In genomic region chr17:21089933-21090888, GRCh38 we compare ENCODE assay signal across 17 cellular contexts. TPM values are rescaled to one million over a fixed set of nuclear protein-coding genes. Genes with fewer than 3 reads are reported as not detected.
DNase-seq lines count a peak whose midpoint lies in the region; ATAC-seq, FAIRE-seq and TF ChIP-seq lines count a peak whose summit lies in the region.
"Had no signal": no experiment of that assay in that cellular context is flagged by ENCODE, and none has a peak within 500 bp of the region (broad histone marks: within the 10 kb centered on the region; RNA-seq: fewer than 3 reads in every experiment).

No MANE protein-coding gene starts in this region.

- peaks cover 1% of the 10 kb centered on the region for H3K36me3 Mint-ChIP-seq in memory B cell
- H3K36me3 Mint-ChIP-seq in activated T-cell treated with anti-CD3 and anti-CD28 coated beads, Interleukin-2, amount 50 U/mL, for 4 hours (ENCODE audit: insufficient read depth), result no peaks in the 10 kb centered on the region

- no peak for DNase-seq in GM18507 (ENCODE audit: extremely low spot score, insufficient read length, low read depth)
- no peak for DNase-seq in memory B cell (ENCODE audit: low spot score in 2 of 2)
- no peak for DNase-seq in HT-29 (ENCODE audit: low spot score)
- DNase-seq in kidney glomerular epithelial cell (lab: John Stamatoyannopoulos, UW), result no peak
- DNase-seq in activated T-cell treated with anti-CD3 and anti-CD28 coated beads, Interleukin-2, amount 50 U/mL, for 4 hours, result no peak
- DNase-seq in tibial nerve (ENCODE audit: low spot score in 2 of 2), result no peak
- DNase-seq: activated CD8-positive, alpha-beta memory T cell treated with anti-CD3 and anti-CD28 coated beads for 24 hours; activated naive CD4-positive, alpha-beta T cell treated with anti-CD3 and anti-CD28 coated beads, Interleukin-2, amount 50 U/mL, for 16 hours; NCI-H2107; NK-92 treated with Interleukin-12 subunit alpha and Interleukin-12 subunit beta, amount 100 ng/mL, for 24 hours; SJCRH30; stimulated activated naive CD8-positive, alpha-beta T cell treated with anti-CD3 and anti-CD28 coated beads, Interleukin-15, amount 100 ng/mL, for 72 hours had no signal

- H3K9me3 Mint-ChIP-seq in memory B cell, result no peaks in the 10 kb centered on the region
- no peaks in the 10 kb centered on the region for H3K9me3 Mint-ChIP-seq in activated T-cell treated with anti-CD3 and anti-CD28 coated beads, Interleukin-2, amount 50 U/mL, for 4 hours
- H3K9me3 Mint-ChIP-seq: stimulated activated naive CD8-positive, alpha-beta T cell treated with anti-CD3 and anti-CD28 coated beads, Interleukin-15, amount 100 ng/mL, for 72 hours had no signal

- FAIRE-seq in GM18507 (lab: Jason Lieb, UNC), result peak; percentile 24
- FAIRE-seq: bronchial epithelial cell had no signal

- peaks cover 11% of the 10 kb centered on the region for H3K4me1 Mint-ChIP-seq in memory B cell
- H3K4me1 Mint-ChIP-seq in activated T-cell treated with anti-CD3 and anti-CD28 coated beads, Interleukin-2, amount 50 U/mL, for 4 hours (ENCODE audit: low read depth), result no peaks in the 10 kb centered on the region

- peak overlapping the region in 1 of 4 donors; percentile 16 for H3K27ac ChIP-seq in tibial nerve
- H3K27ac ChIP-seq: C4-2B, SJCRH30, vagina had no signal

- H3K36me3 ChIP-seq in tibial nerve, result no peaks in the 10 kb centered on the region
- H3K36me3 ChIP-seq: vagina had no signal

- peak overlapping the region; percentile 63 for H3K27ac Mint-ChIP-seq in memory B cell
- H3K27ac Mint-ChIP-seq: stimulated activated naive CD8-positive, alpha-beta T cell treated with anti-CD3 and anti-CD28 coated beads, Interleukin-15, amount 100 ng/mL, for 72 hours had no signal

- no peaks in the 10 kb centered on the region for H3K9me3 ChIP-seq in tibial nerve
- H3K9me3 ChIP-seq: SJCRH30, vagina had no signal

- WGBS in tibial nerve, 2 donors, result 80 to 82% methylated on average over 7 of the region's 7 CpGs

- no peak for TF ChIP-seq EP300 in tibial nerve (IDR thresholded peaks at IDR 0.05)

- H3K27me3 Mint-ChIP-seq in memory B cell, result no peaks in the 10 kb centered on the region
- peaks cover 5% of the 10 kb centered on the region for H3K27me3 Mint-ChIP-seq in activated T-cell treated with anti-CD3 and anti-CD28 coated beads, Interleukin-2, amount 50 U/mL, for 4 hours (ENCODE audit: low read depth)

- no peaks in the 10 kb centered on the region for H3K4me1 ChIP-seq in tibial nerve
- H3K4me1 ChIP-seq: SJCRH30, vagina had no signal

- ATAC-seq in GM21390 (IDR thresholded peaks at IDR 0.05; ENCODE audit: unreplicated experiment) (peak; percentile 77), HG03565 (IDR thresholded peaks at IDR 0.05; ENCODE audit: unreplicated experiment) (peak; percentile 41), memory B cell (ENCODE audit: low read depth) (peak; percentile 88)
- ATAC-seq in activated T-cell treated with anti-CD3 and anti-CD28 coated beads, Interleukin-2, amount 50 U/mL, for 4 hours, result no peak
- ATAC-seq: stimulated activated naive CD8-positive, alpha-beta T cell treated with anti-CD3 and anti-CD28 coated beads, Interleukin-15, amount 100 ng/mL, for 72 hours had no signal

- no peak overlapping the region for H3K4me3 ChIP-seq in tibial nerve
- H3K4me3 ChIP-seq: SJCRH30, vagina had no signal

- TF ChIP-seq CTCF in tibial nerve (IDR thresholded peaks at IDR 0.05), result no peak

- no peak for TF ChIP-seq POLR2A in tibial nerve (IDR thresholded peaks at IDR 0.05)

- peak overlapping the region; percentile 59 for H3K4me3 Mint-ChIP-seq in memory B cell
- no peak overlapping the region for H3K4me3 Mint-ChIP-seq in activated T-cell treated with anti-CD3 and anti-CD28 coated beads, Interleukin-2, amount 50 U/mL, for 4 hours
- H3K4me3 Mint-ChIP-seq: stimulated activated naive CD8-positive, alpha-beta T cell treated with anti-CD3 and anti-CD28 coated beads, Interleukin-15, amount 100 ng/mL, for 72 hours had no signal

- no peaks in the 10 kb centered on the region for H3K27me3 ChIP-seq in tibial nerve
- H3K27me3 ChIP-seq: SJCRH30, vagina had no signal

RNA-seq across cellular contexts. Expression of gene DHRS7B, which starts 36.6 kb away (rescaled TPM):
- total RNA-seq in HT-29 (2014; rRNA removed; shearing (Covaris generic)), result 24.5 and 26.9 TPM in 2 replicates
- 10 to 100 TPM; 13.3 to 17.1 (median 15.8) TPM for total RNA-seq in activated T-cell treated with anti-CD3 and anti-CD28 coated beads, Interleukin-2, amount 50 U/mL, for 4 hours
- 10 to 100 TPM; 24.3 to 35.1 (median 33.7) TPM for total RNA-seq in tibial nerve

RNA-seq across cellular contexts. Expression of gene USP22, which starts 47.4 kb away (rescaled TPM):
- total RNA-seq in HT-29 (2014; rRNA removed; shearing (Covaris generic)), result 94.3 and 110 TPM in 2 replicates
- 100 to 1,000 TPM; 112 to 125 (median 124) TPM for total RNA-seq in activated T-cell treated with anti-CD3 and anti-CD28 coated beads, Interleukin-2, amount 50 U/mL, for 4 hours
- total RNA-seq in tibial nerve, result 100 to 1,000 TPM; 109 to 169 (median 133) TPM

Comparison
In these comparisons a context has a peak if more than half of its experiments do, and no peak if none do; other contexts are left out.
1. ATAC-seq: peak in GM21390 (single experiment), HG03565 (single experiment) and memory B cell (single experiment); none in activated T-cell treated with anti-CD3 and anti-CD28 coated beads, Interleukin-2, amount 50 U/mL, for 4 hours (0 of 2).